30 cellular contexts compared by ENCODE assay signal in the genomic region with DNA sequence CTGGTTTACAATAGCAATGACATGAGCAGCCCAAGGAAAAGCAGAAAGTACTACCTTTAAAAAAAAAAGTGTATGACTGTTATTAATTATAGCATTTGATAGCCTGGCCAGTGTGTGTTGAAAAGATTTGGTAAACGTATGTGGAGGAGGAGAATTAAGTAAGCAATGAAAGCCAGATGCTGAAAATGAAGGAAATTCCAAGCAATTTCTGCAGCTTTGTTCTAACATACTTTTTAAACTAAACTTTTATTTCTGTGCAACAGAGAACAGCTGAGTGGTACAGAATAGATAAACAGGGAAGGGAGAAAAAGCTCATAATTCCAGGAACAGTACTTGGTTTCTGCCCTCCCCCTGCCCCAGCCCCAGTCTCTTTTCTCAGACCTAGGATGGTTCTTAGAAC.
A peak's percentile ranks its signal among the peaks of the same experiment; 100 is the strongest.
DNase-seq lines count a peak whose midpoint lies in the region; ATAC-seq and TF ChIP-seq lines count a peak whose summit lies in the region.
"Had no signal": no experiment of that assay in that cellular context is flagged by ENCODE, and none has a peak within 500 bp of the region (broad histone marks: within the 10 kb centered on the region; RNA-seq: fewer than 3 reads in every experiment).

No MANE protein-coding gene starts in this region.

- H3K4me3 ChIP-seq in fibroblast of villous mesenchyme (ENCODE audit: low read depth, low read length) (no peak overlapping the region), sigmoid colon (no peak overlapping the region), ovary (no peak overlapping the region)
- H3K4me3 ChIP-seq: A549, right lobe of liver had no signal

- H3K36me3 ChIP-seq in sigmoid colon, result no peaks in the 10 kb centered on the region
- H3K36me3 ChIP-seq in ovary, result no peaks in the 10 kb centered on the region
- H3K36me3 ChIP-seq: right lobe of liver had no signal

- no peak for TF ChIP-seq CTCF in AG09319 (IDR thresholded peaks at IDR 0.05; ENCODE audit: low read depth, low read length)
- no peak for TF ChIP-seq CTCF in fibroblast of villous mesenchyme (IDR thresholded peaks at IDR 0.05; ENCODE audit: insufficient read depth, low read depth, low read length)
- no peak for TF ChIP-seq CTCF in sigmoid colon (IDR thresholded peaks at IDR 0.05)
- TF ChIP-seq CTCF in ovary (IDR thresholded peaks at IDR 0.05), result no peak

- TF ChIP-seq POLR2A in sigmoid colon (IDR thresholded peaks at IDR 0.05) (no peak), ovary (IDR thresholded peaks at IDR 0.05) (no peak)

- H3K9me3 ChIP-seq in sigmoid colon, result no peaks in the 10 kb centered on the region
- H3K9me3 ChIP-seq in ovary, result no peaks in the 10 kb centered on the region
- H3K9me3 ChIP-seq: A549, right lobe of liver had no signal

- no peaks in the 10 kb centered on the region for H3K36me3 Mint-ChIP-seq in activated T-helper 2 cell treated with anti-CD3 and anti-CD28 coated beads, Interferon-gamma antibody, Interleukin-2, Interleukin-4, amounts not matched to agents 10 μg/mL and 5 μg/mL and 100 μg/mL, durations not matched to agents 14 hours and 24 hours and 36 hours (ENCODE audit: low read depth)
- H3K36me3 Mint-ChIP-seq: activated naive CD8-positive, alpha-beta T cell; naive thymus-derived CD8-positive, alpha-beta T cell; stimulated activated naive B cell treated with anti-CD40 and anti-IgM and Interleukin-4, amounts not matched to agents 10 μg/mL and 1 μg/mL and 100 μg/mL, for 72 hours had no signal

- no peaks in the 10 kb centered on the region for H3K27me3 Mint-ChIP-seq in activated T-helper 2 cell treated with anti-CD3 and anti-CD28 coated beads, Interferon-gamma antibody, Interleukin-2, Interleukin-4, amounts not matched to agents 10 μg/mL and 5 μg/mL and 100 μg/mL, durations not matched to agents 14 hours and 24 hours and 36 hours (ENCODE audit: low read depth)
- H3K27me3 Mint-ChIP-seq: stimulated activated naive B cell treated with anti-CD40 and anti-IgM and Interleukin-4, amounts not matched to agents 10 μg/mL and 1 μg/mL and 100 μg/mL, for 72 hours had no signal

- DNase-seq in AG09319 (ENCODE audit: extremely low read depth, low read depth) (peak; percentile 83), fibroblast of villous mesenchyme (ENCODE audit: low read depth) (peak; percentile 74), sigmoid colon (no peak), ovary (no peak), NCI-H128 (lab: John Stamatoyannopoulos, UW; ENCODE audit: unreplicated experiment) (no peak)
- DNase-seq in activated T-helper 2 cell treated with anti-CD3 and anti-CD28 coated beads, Interferon-gamma antibody, Interleukin-2, Interleukin-4, amounts not matched to agents 10 μg/mL and 5 μg/mL and 100 μg/mL, durations not matched to agents 14 hours and 24 hours and 36 hours (ENCODE audit: low spot score), result no peak
- DNase-seq: activated CD4-positive, alpha-beta T cell treated with anti-CD3 and anti-CD28 coated beads for 1 hour; activated CD8-positive, alpha-beta T cell treated with anti-CD3 and anti-CD28 coated beads for 36 hours; C1 segment of cervical spinal cord; cortex of kidney; DMS79 treated with DMSO at 0.1 percent for 48 hours; H9; islet precursor cell; midbrain; MM.1S; naive thymus-derived CD8-positive, alpha-beta T cell; NCI-H1417 treated with DMSO at 0.1 percent for 48 hours; NCI-H774; right lobe of liver; RPMI8226; stimulated activated CD4-positive, alpha-beta T cell treated with anti-CD3 and anti-CD28 coated beads, Interleukin-4, amount 100 ng/mL, for 4 hours; stimulated activated naive B cell treated with anti-CD40 and anti-IgM and Interleukin-4, amounts not matched to agents 10 μg/mL and 1 μg/mL and 100 μg/mL, for 72 hours; T-helper 17 cell had no signal

- H3K4me1 Mint-ChIP-seq in activated T-helper 2 cell treated with anti-CD3 and anti-CD28 coated beads, Interferon-gamma antibody, Interleukin-2, Interleukin-4, amounts not matched to agents 10 μg/mL and 5 μg/mL and 100 μg/mL, durations not matched to agents 14 hours and 24 hours and 36 hours (ENCODE audit: low read depth), result no peaks in the 10 kb centered on the region
- H3K4me1 Mint-ChIP-seq: H9; naive thymus-derived CD8-positive, alpha-beta T cell; stimulated activated naive B cell treated with anti-CD40 and anti-IgM and Interleukin-4, amounts not matched to agents 10 μg/mL and 1 μg/mL and 100 μg/mL, for 72 hours; T-helper 17 cell had no signal

- TF ChIP-seq EP300 in sigmoid colon (IDR thresholded peaks at IDR 0.05) (no peak), ovary (IDR thresholded peaks at IDR 0.05) (no peak)

- 65 to 72% methylated on average over 1 of the region's 1 CpG for WGBS in sigmoid colon, 2 donors
- WGBS in ovary, 3 donors, result 4 to 9% (median 7%) methylated on average over 1 of the region's 1 CpG

- H3K4me3 Mint-ChIP-seq in activated T-helper 2 cell treated with anti-CD3 and anti-CD28 coated beads, Interferon-gamma antibody, Interleukin-2, Interleukin-4, amounts not matched to agents 10 μg/mL and 5 μg/mL and 100 μg/mL, durations not matched to agents 14 hours and 24 hours and 36 hours (ENCODE audit: low read depth), result no peak overlapping the region
- H3K4me3 Mint-ChIP-seq: activated CD8-positive, alpha-beta T cell treated with anti-CD3 and anti-CD28 coated beads for 36 hours; activated naive CD8-positive, alpha-beta T cell; H9; naive thymus-derived CD8-positive, alpha-beta T cell; stimulated activated naive B cell treated with anti-CD40 and anti-IgM and Interleukin-4, amounts not matched to agents 10 μg/mL and 1 μg/mL and 100 μg/mL, for 72 hours; T-helper 17 cell had no signal

- ATAC-seq in SK-N-SH treated with all-trans-retinoic acid at 6 μM for 48 hours, result peak; percentile 75
- ATAC-seq in HG03520 (IDR thresholded peaks at IDR 0.05; ENCODE audit: unreplicated experiment), result no peak
- ATAC-seq: A549; activated CD8-positive, alpha-beta T cell treated with anti-CD3 and anti-CD28 coated beads for 36 hours; esophagus mucosa; naive thymus-derived CD8-positive, alpha-beta T cell; right lobe of liver; stimulated activated naive B cell treated with anti-CD40 and anti-IgM and Interleukin-4, amounts not matched to agents 10 μg/mL and 1 μg/mL and 100 μg/mL, for 72 hours; T-helper 17 cell had no signal

- H3K27me3 ChIP-seq in sigmoid colon (no peaks in the 10 kb centered on the region), ovary (no peaks in the 10 kb centered on the region)
- H3K27me3 ChIP-seq: right lobe of liver had no signal

- H3K9me3 Mint-ChIP-seq in activated T-helper 2 cell treated with anti-CD3 and anti-CD28 coated beads, Interferon-gamma antibody, Interleukin-2, Interleukin-4, amounts not matched to agents 10 μg/mL and 5 μg/mL and 100 μg/mL, durations not matched to agents 14 hours and 24 hours and 36 hours, result no peaks in the 10 kb centered on the region
- H3K9me3 Mint-ChIP-seq: activated CD8-positive, alpha-beta T cell treated with anti-CD3 and anti-CD28 coated beads for 36 hours; H9; stimulated activated naive B cell treated with anti-CD40 and anti-IgM and Interleukin-4, amounts not matched to agents 10 μg/mL and 1 μg/mL and 100 μg/mL, for 72 hours had no signal

- peak overlapping the region in 3 of 4 donors; percentile 41 to 67 (median 62) for H3K27ac ChIP-seq in sigmoid colon
- H3K27ac ChIP-seq in ovary, result no peak overlapping the region
- H3K27ac ChIP-seq: A549, KMS-11, parathyroid adenoma, right lobe of liver had no signal

- intact Hi-C loops in sigmoid colon (cut with DNase I) (loop anchor here (5.0 kb wide), 1 partner anchor 46 kb away; no protein-coding TSS in a partner anchor), ovary (cut with DNase I) (no loop called here)
- intact Hi-C loops in activated T-helper 2 cell treated with anti-CD3 and anti-CD28 coated beads, Interferon-gamma antibody, Interleukin-2, Interleukin-4, amounts not matched to agents 10 μg/mL and 5 μg/mL and 100 μg/mL, durations not matched to agents 14 hours and 24 hours and 36 hours (cut with micrococcal nuclease), result no loop called here

- H3K4me1 ChIP-seq in sigmoid colon, result peaks cover 0 to 29% (median 24%) of the 10 kb centered on the region in 4 donors
- H3K4me1 ChIP-seq in ovary (ENCODE audit: insufficient read depth), result peaks cover 2% of the 10 kb centered on the region
- H3K4me1 ChIP-seq: A549, right lobe of liver had no signal

- no peak overlapping the region for H3K27ac Mint-ChIP-seq in activated T-helper 2 cell treated with anti-CD3 and anti-CD28 coated beads, Interferon-gamma antibody, Interleukin-2, Interleukin-4, amounts not matched to agents 10 μg/mL and 5 μg/mL and 100 μg/mL, durations not matched to agents 14 hours and 24 hours and 36 hours
- H3K27ac Mint-ChIP-seq: activated CD8-positive, alpha-beta T cell treated with anti-CD3 and anti-CD28 coated beads for 36 hours; activated naive CD8-positive, alpha-beta T cell; H9; naive thymus-derived CD8-positive, alpha-beta T cell; stimulated activated naive B cell treated with anti-CD40 and anti-IgM and Interleukin-4, amounts not matched to agents 10 μg/mL and 1 μg/mL and 100 μg/mL, for 72 hours; T-helper 17 cell had no signal

TF ChIP-seq in SK-N-SH treated with all-trans-retinoic acid at 6 μM for 48 hours, 23 proteins besides CTCF, POLR2A, EP300 and RAD21 (continues in another document):
- TF ChIP-seq GLIS3 (CRISPR knock-in tag; IDR thresholded peaks at IDR 0.05) (no peak), ISL1 (CRISPR knock-in tag; IDR thresholded peaks at IDR 0.05) (no peak), ZNF565 (CRISPR knock-in tag; conservative IDR thresholded peaks at IDR 0.05; ENCODE audit: low read depth) (no peak)
- TF ChIP-seq, protein P1, sequence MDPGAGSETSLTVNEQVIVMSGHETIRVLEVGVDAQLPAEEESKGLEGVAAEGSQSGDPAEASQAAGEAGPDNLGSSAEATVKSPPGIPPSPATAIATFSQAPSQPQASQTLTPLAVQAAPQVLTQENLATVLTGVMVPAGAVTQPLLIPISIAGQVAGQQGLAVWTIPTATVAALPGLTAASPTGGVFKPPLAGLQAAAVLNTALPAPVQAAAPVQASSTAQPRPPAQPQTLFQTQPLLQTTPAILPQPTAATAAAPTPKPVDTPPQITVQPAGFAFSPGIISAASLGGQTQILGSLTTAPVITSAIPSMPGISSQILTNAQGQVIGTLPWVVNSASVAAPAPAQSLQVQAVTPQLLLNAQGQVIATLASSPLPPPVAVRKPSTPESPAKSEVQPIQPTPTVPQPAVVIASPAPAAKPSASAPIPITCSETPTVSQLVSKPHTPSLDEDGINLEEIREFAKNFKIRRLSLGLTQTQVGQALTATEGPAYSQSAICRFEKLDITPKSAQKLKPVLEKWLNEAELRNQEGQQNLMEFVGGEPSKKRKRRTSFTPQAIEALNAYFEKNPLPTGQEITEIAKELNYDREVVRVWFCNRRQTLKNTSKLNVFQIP (CRISPR knock-in tag; IDR thresholded peaks at IDR 0.05; ENCODE audit: borderline replicate concordance, low read depth), result no peak

Comparison
In these comparisons a context has a peak if more than half of its experiments do, and no peak if none do; other contexts are left out.
1. DNase-seq: peak in AG09319 (single experiment) and fibroblast of villous mesenchyme (single experiment); none in sigmoid colon (single experiment), ovary (0 of 5), NCI-H128 (single experiment) and activated T-helper 2 cell treated with anti-CD3 and anti-CD28 coated beads, Interferon-gamma antibody, Interleukin-2, Interleukin-4, amounts not matched to agents 10 μg/mL and 5 μg/mL and 100 μg/mL, durations not matched to agents 14 hours and 24 hours and 36 hours (single experiment).
2. H3K27ac ChIP-seq: peak in sigmoid colon (3 of 4); none in ovary (0 of 2).